8 cellular contexts compared by ENCODE assay signal in the genomic region with DNA sequence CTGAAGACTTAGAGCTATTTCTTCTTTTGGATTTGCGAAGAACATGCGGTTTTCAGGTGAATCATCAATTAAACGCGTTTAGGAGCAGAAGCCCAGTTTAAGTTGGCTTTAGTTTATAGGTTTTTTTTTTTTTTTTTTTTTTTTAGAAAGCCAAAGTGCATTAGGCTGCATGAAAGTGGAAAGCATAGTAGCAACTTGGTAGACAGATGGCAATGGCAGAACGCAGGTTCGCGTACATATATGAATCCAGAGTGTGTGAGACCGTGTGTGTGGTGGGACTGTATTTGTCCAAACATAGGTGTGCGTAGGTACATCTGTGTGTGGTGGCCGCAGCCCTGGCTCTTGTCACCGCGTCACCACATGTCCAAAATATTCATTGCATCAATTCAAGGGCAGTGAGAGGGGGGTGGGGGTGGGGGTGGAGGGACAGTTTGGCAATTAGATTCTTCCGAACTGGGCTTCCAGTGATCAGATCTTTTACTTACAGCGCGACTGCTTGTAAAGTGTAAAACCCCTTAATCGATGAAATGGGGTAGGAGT. TPM values are rescaled to one million over a fixed set of nuclear protein-coding genes. Genes with fewer than 3 reads are reported as not detected.
DNase-seq lines count a peak whose midpoint lies in the region; ATAC-seq, FAIRE-seq and TF ChIP-seq lines count a peak whose summit lies in the region.

No MANE protein-coding gene starts in this region.

- no peaks in the 10 kb centered on the region for H3K27me3 ChIP-seq in SK-N-SH (ENCODE audit: insufficient read depth)
- H3K27me3 ChIP-seq in bronchial epithelial cell (ENCODE audit: control insufficient read depth, insufficient read depth, low read length): no peaks in the 10 kb centered on the region

- peak overlapping the region; percentile 94 to 97 for H3K27ac ChIP-seq in SK-N-SH (ENCODE audit: low read depth in 2 of 2, low read length in 1 of 2)

- WGBS in SK-N-SH (ENCODE audit: low lambda C conversion rate): under 1% methylated on average over 16 of the region's 16 CpGs

- TF ChIP-seq CTCF in SK-N-SH (IDR thresholded peaks at IDR 0.05) (no peak), bronchial epithelial cell (IDR thresholded peaks at IDR 0.05; ENCODE audit: insufficient read depth, low read length, severe bottlenecking) (no peak)

- peaks cover 22% of the 10 kb centered on the region for H3F3A ChIP-seq in SK-N-SH (replicated peaks; ENCODE audit: insufficient read depth)

- TF ChIP-seq RAD21 in SK-N-SH (IDR thresholded peaks at IDR 0.05; ENCODE audit: low read length): no peak

- no peak for FAIRE-seq in bronchial epithelial cell (lab: Jason Lieb, UNC)

- no peaks in the 10 kb centered on the region for H3K9me3 ChIP-seq in SK-N-SH

- no peaks in the 10 kb centered on the region for H3K9me2 ChIP-seq in SK-N-SH

- DNase-seq in CMK (ENCODE audit: low read depth) (peak; percentile 39), HPDE6-E6E7 (ENCODE audit: extremely low spot score) (peak; percentile 11), SK-N-SH (peak; percentile 58), bronchial epithelial cell (ENCODE audit: low read depth) (peak; percentile 45), kidney glomerular epithelial cell (lab: John Stamatoyannopoulos, UW) (peak; percentile 39), mesenteric fat pad (ENCODE audit: low spot score) (no peak)
- peak; percentile 7 to 16 for DNase-seq in stimulated activated CD4-positive, alpha-beta T cell treated with anti-CD3 and anti-CD28 coated beads, Interleukin-2, amount 100 ng/mL, for 48 hours

- ATAC-seq in HG03135 (IDR thresholded peaks at IDR 0.05; ENCODE audit: unreplicated experiment): no peak

- H3K9ac ChIP-seq in SK-N-SH: peak overlapping the region; percentile 98

- H3K79me2 ChIP-seq in SK-N-SH (ENCODE audit: insufficient read depth): peaks cover 33% of the 10 kb centered on the region

- POLR2A ChIA-PET in SK-N-SH (lab: Yijun Ruan, JAX): interaction anchor here (1.2 to 1.4 kb wide), 3 partner anchors 226 to 356 kb away, joined by 3 to 14 read pairs (median 4); no protein-coding TSS in a partner anchor

- peak overlapping the region; percentile 94 for H2AFZ ChIP-seq in SK-N-SH (ENCODE audit: low read depth)

- peak overlapping the region; percentile 79 for H3K4me2 ChIP-seq in SK-N-SH

- CTCF ChIA-PET in SK-N-SH (lab: Yijun Ruan, JAX): interaction anchor here (0.7 to 3.1 kb wide), 4 partner anchors 236 to 937 kb away, joined by 3 to 22 read pairs (median 5); no protein-coding TSS in a partner anchor

- H4K20me1 ChIP-seq in SK-N-SH (ENCODE audit: insufficient read depth): no peaks in the 10 kb centered on the region

- H3K4me3 ChIP-seq in SK-N-SH (ENCODE audit: low read depth in 2 of 2, low read length in 1 of 2): peak overlapping the region; percentile 88 to 97
- peak overlapping the region; percentile 70 for H3K4me3 ChIP-seq in bronchial epithelial cell (ENCODE audit: low read depth, low read length)

- H3K36me3 ChIP-seq in SK-N-SH (replicated peaks in 1 of 2; ENCODE audit: control insufficient read depth in 1 of 2, insufficient read depth in 2 of 2, low read length in 1 of 2): no peaks in the 10 kb centered on the region
- H3K36me3 ChIP-seq in bronchial epithelial cell (ENCODE audit: control insufficient read depth, insufficient read depth, low read length): no peaks in the 10 kb centered on the region

- TF ChIP-seq EP300 in SK-N-SH (IDR thresholded peaks at IDR 0.05; ENCODE audit: borderline replicate concordance in 1 of 2, low read depth in 1 of 2, low read length in 1 of 2): no peak

- peaks cover 4 to 7% of the 10 kb centered on the region in 2 experiments; a peak in 3 of 4 replicates for H3K4me1 ChIP-seq in SK-N-SH (ENCODE audit: control insufficient read depth in 1 of 2, insufficient read depth in 2 of 2, low read depth in 1 of 2, low read length in 1 of 2)

TF ChIP-seq in SK-N-SH, 30 proteins besides CTCF, POLR2A, EP300 and RAD21:
- TF ChIP-seq JUND (IDR thresholded peaks at IDR 0.05) (no peak), POLR2AphosphoS5 (IDR thresholded peaks at IDR 0.05; ENCODE audit: low read depth, low read length) (no peak)
- TF ChIP-seq, protein P1, sequence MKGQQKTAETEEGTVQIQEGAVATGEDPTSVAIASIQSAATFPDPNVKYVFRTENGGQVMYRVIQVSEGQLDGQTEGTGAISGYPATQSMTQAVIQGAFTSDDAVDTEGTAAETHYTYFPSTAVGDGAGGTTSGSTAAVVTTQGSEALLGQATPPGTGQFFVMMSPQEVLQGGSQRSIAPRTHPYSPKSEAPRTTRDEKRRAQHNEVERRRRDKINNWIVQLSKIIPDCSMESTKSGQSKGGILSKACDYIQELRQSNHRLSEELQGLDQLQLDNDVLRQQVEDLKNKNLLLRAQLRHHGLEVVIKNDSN (IDR thresholded peaks at IDR 0.05; ENCODE audit: borderline replicate concordance, low read depth): no peak
TF ChIP-seq in SK-N-SH: peak in this region for 0.

RNA-seq across cellular contexts. Expression of a gene that starts 0.9 kb away (rescaled TPM):
- polyA plus RNA-seq in SK-N-SH (2012; rRNA removed): 9.1 and 10.9 TPM in 2 replicates
- 9.6 and 11.1 TPM in 2 replicates for polyA plus RNA-seq in SK-N-SH (2012; cell fraction: cytosol; rRNA removed)
- 13.7 and 18.1 TPM in 2 replicates for polyA plus RNA-seq in SK-N-SH (2012; cell fraction: nucleus; rRNA removed)
- total RNA-seq in bronchial epithelial cell: 6.6 and 6.8 TPM in 2 replicates
- total RNA-seq in mesenteric fat pad: 53.4 TPM
